ENCODE assay signal across 21 cellular contexts in the genomic region with DNA sequence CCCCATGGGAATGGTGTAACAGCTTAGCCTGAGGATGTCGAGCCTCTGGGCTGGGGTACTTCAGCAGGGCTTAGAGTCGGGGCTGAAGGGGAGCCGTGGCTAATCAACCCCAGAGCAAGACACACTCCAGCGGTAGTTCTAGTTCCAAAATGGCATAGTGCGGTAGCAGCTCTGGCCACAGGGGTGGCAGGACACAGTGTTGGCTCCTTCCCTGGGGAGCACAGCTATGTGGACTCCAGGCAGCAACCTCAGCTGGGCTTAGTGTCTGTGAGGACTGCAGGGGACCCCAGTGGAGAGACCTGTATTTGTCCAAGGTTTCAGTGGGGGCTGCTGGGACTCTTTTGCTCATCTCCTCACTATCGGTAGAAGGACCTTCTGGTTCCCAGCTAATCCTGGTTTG.
DNase-seq lines count a peak whose midpoint lies in the region; ATAC-seq, FAIRE-seq and TF ChIP-seq lines count a peak whose summit lies in the region.
"Had no signal": no experiment of that assay in that cellular context is flagged by ENCODE, and none has a peak within 500 bp of the region (broad histone marks: within the 10 kb centered on the region; RNA-seq: fewer than 3 reads in every experiment).

No MANE protein-coding gene starts in this region.

- H3K4me1 ChIP-seq in H1 (replicated peaks in 1 of 4; ENCODE audit: control insufficient read depth in 3 of 4, insufficient read depth in 4 of 4, low read length in 3 of 4) = no peaks in the 10 kb centered on the region
- H3K4me1 ChIP-seq in psoas muscle = no peaks in the 10 kb centered on the region
- no peaks in the 10 kb centered on the region for H3K4me1 ChIP-seq in aorta (ENCODE audit: control insufficient read depth in 1 of 2, insufficient read depth in 2 of 2, low read length in 2 of 2)

- CTCF ChIA-PET in H1 (lab: Charles Lee; ENCODE audit: partially characterized antibody) = interaction anchor here (0.7 to 0.8 kb wide), 2 partner anchors 20 to 200 kb away, joined by 3 read pairs; no protein-coding TSS in a partner anchor

- no peak for TF ChIP-seq CTCF in H1 (IDR thresholded peaks at IDR 0.05; ENCODE audit: control extremely low read depth in 1 of 3, insufficient read depth in 1 of 3, low read depth in 1 of 3, low read length in 3 of 3)
- TF ChIP-seq CTCF in psoas muscle (IDR thresholded peaks at IDR 0.05) = no peak
- TF ChIP-seq CTCF in GM10266 (IDR thresholded peaks at IDR 0.05; ENCODE audit: control insufficient read depth, insufficient read depth, low read depth, missing control alignments) = no peak
- TF ChIP-seq CTCF in omental fat pad (IDR thresholded peaks at IDR 0.05) = no peak

- H4K91ac ChIP-seq in H1 (replicated peaks; ENCODE audit: insufficient read length, low read length) = no peak overlapping the region

- no peaks in the 10 kb centered on the region for H3K79me1 ChIP-seq in H1 (ENCODE audit: low read depth, low read length)

- TF ChIP-seq RAD21 in H1 (IDR thresholded peaks at IDR 0.05 in 1 of 2, conservative IDR thresholded peaks at IDR 0.05 in 1 of 2; ENCODE audit: low read depth in 2 of 2, low read length in 2 of 2) = no peak

- peaks cover under 1 to 13% of the 10 kb centered on the region in 2 donors for H3K9me3 Mint-ChIP-seq in stimulated activated naive CD8-positive, alpha-beta T cell treated with anti-CD3 and anti-CD28 coated beads, Interleukin-15, amount 100 ng/mL, for 72 hours

- H2BK12ac ChIP-seq in H1 (ENCODE audit: low read depth, low read length) = no peak overlapping the region

- no peak overlapping the region for H3K4me2 ChIP-seq in H1 (ENCODE audit: insufficient read depth in 1 of 2, low read depth in 2 of 2, low read length in 2 of 2)
- H3K4me2 ChIP-seq: BLaER1 treated with 17β-estradiol and CSF1 and Interleukin-3, amounts not matched to agents 10 nM and 100 nM had no signal

- no peak overlapping the region for H3K56ac ChIP-seq in H1 (replicated peaks; ENCODE audit: insufficient read length, low read depth, low read length)

- no peak overlapping the region for H3K14ac ChIP-seq in H1 (ENCODE audit: insufficient read length)

- H4K8ac ChIP-seq in H1 (ENCODE audit: extremely low read depth, insufficient read depth, low read length) = no peak overlapping the region

- H3K23me2 ChIP-seq in H1 (ENCODE audit: low read depth, low read length) = no peaks in the 10 kb centered on the region

- no peak overlapping the region for H2AK5ac ChIP-seq in H1 (ENCODE audit: low read depth, low read length)

- H3K4ac ChIP-seq in H1 (replicated peaks; ENCODE audit: insufficient read length, low read depth, low read length) = no peak overlapping the region

- WGBS in H1 (ENCODE audit: extremely low coverage in 1 of 2, insufficient coverage in 1 of 2, insufficient read length in 1 of 2, insufficient replicate concordance in 2 of 2, low coverage in 1 of 2, low lambda C conversion rate in 2 of 2, missing lambda C conversion rate in 1 of 2), 2 experiments = 93% methylated on average over 6 of the region's 6 CpGs; no CpG with 5 or more reads in 1 of the 2 experiments
- 73 to 78% (median 75%) methylated on average over 6 of the region's 6 CpGs for whole genome bisulfite sequencing in psoas muscle, 3 donors
- 89 to 92% methylated on average over 6 of the region's 6 CpGs for WGBS in aorta, 2 donors

- H3K27ac ChIP-seq in H1 (ENCODE audit: low read depth, low read length) (no peak overlapping the region), psoas muscle (no peak overlapping the region), aorta (ENCODE audit: low read depth in 1 of 2, low read length in 2 of 2) (no peak overlapping the region)
- H3K27ac ChIP-seq: BLaER1 treated with 17β-estradiol and CSF1 and Interleukin-3, amounts not matched to agents 10 nM and 100 nM had no signal

- DNase-seq in stimulated activated naive CD8-positive, alpha-beta T cell treated with anti-CD3 and anti-CD28 coated beads, Interleukin-15, Interleukin-2, amounts not matched to agents 100 U/mL and 50 U/mL, for 24 hours = no peak
- DNase-seq in stimulated activated naive CD8-positive, alpha-beta T cell treated with anti-CD3 and anti-CD28 coated beads, Interleukin-15, amount 100 ng/mL, for 72 hours = no peak
- DNase-seq in H1 (ENCODE audit: low read depth in 1 of 2, low spot score in 2 of 2) (no peak), psoas muscle (peak; percentile 9 to 12), aorta (no peak), T-helper 17 cell (no peak), GM10266 (ENCODE audit: extremely low spot score) (no peak), omental fat pad (ENCODE audit: low spot score) (no peak)
- DNase-seq: 8988T; Calu3; CD8-positive, alpha-beta T cell; DMS 273 treated with DMSO at 0.1 percent for 48 hours; DMS53; DND-41; EL; H7 had no signal

- H2BK120ac ChIP-seq in H1 (replicated peaks; ENCODE audit: low read depth, low read length) = no peak overlapping the region

- H2BK20ac ChIP-seq in H1 (ENCODE audit: low read length) = no peak overlapping the region

- H2AFZ ChIP-seq in H1 (ENCODE audit: low read length) = peak overlapping the region; percentile 38; the same call in 1 of the 2 replicates

- H2BK15ac ChIP-seq in H1 (ENCODE audit: low read length) = no peak overlapping the region

- no peak overlapping the region for H3K27ac Mint-ChIP-seq in stimulated activated naive CD8-positive, alpha-beta T cell treated with anti-CD3 and anti-CD28 coated beads, Interleukin-15, amount 100 ng/mL, for 72 hours
- H3K27ac Mint-ChIP-seq in T-helper 17 cell = no peak overlapping the region
- H3K27ac Mint-ChIP-seq: CD8-positive, alpha-beta T cell; IgD-negative memory B cell had no signal

- H3K79me2 ChIP-seq in H1 (ENCODE audit: control insufficient read depth in 1 of 2, insufficient read depth in 2 of 2, low read length in 2 of 2) = no peaks in the 10 kb centered on the region

- TF ChIP-seq POLR2A in H1 (IDR thresholded peaks at IDR 0.05; ENCODE audit: control extremely low read depth in 1 of 2, low read depth in 2 of 2, low read length in 2 of 2) = no peak

- H3K27me3 Mint-ChIP-seq in stimulated activated naive CD8-positive, alpha-beta T cell treated with anti-CD3 and anti-CD28 coated beads, Interleukin-15, amount 100 ng/mL, for 72 hours = no peaks in the 10 kb centered on the region
- no peaks in the 10 kb centered on the region for H3K27me3 Mint-ChIP-seq in T-helper 17 cell
- H3K27me3 Mint-ChIP-seq: IgD-negative memory B cell had no signal

- H3K4me3 Mint-ChIP-seq in stimulated activated naive CD8-positive, alpha-beta T cell treated with anti-CD3 and anti-CD28 coated beads, Interleukin-15, amount 100 ng/mL, for 72 hours = no peak overlapping the region
- no peak overlapping the region for H3K4me3 Mint-ChIP-seq in T-helper 17 cell
- H3K4me3 Mint-ChIP-seq: CD8-positive, alpha-beta T cell; IgD-negative memory B cell had no signal

- H3K23ac ChIP-seq in H1 (ENCODE audit: insufficient read length) = no peak overlapping the region

- no peaks in the 10 kb centered on the region for H3K9me3 ChIP-seq in H1 (ENCODE audit: insufficient read depth in 2 of 2, low read depth in 1 of 2, low read length in 1 of 2)
- no peaks in the 10 kb centered on the region for H3K9me3 ChIP-seq in psoas muscle
- H3K9me3 ChIP-seq in aorta (ENCODE audit: control insufficient read depth, low read length) = peaks cover 2% of the 10 kb centered on the region
- H3K9me3 ChIP-seq in T-helper 17 cell (ENCODE audit: control insufficient read depth, low read length, poor library complexity, severe bottlenecking) = no peaks in the 10 kb centered on the region
- H3K9me3 ChIP-seq: BLaER1 treated with 17β-estradiol and CSF1 and Interleukin-3, amounts not matched to agents 10 nM and 100 nM had no signal

- FAIRE-seq in H1 (lab: Jason Lieb, UNC) = no peak
- FAIRE-seq: GM12891, GM19239, HepG2 had no signal

- TF ChIP-seq EP300 in H1 (IDR thresholded peaks at IDR 0.05; ENCODE audit: borderline replicate concordance in 1 of 2, low read depth in 2 of 2, low read length in 2 of 2) = no peak

- no peak overlapping the region for H3K4me3 ChIP-seq in H1 (ENCODE audit: extremely low read depth in 1 of 4, insufficient read depth in 2 of 4, low read depth in 3 of 4, low read length in 4 of 4)
- no peak overlapping the region for H3K4me3 ChIP-seq in psoas muscle
- no peak overlapping the region for H3K4me3 ChIP-seq in aorta (ENCODE audit: low read length in 2 of 2)
- H3K4me3 ChIP-seq: BLaER1 treated with 17β-estradiol and CSF1 and Interleukin-3, amounts not matched to agents 10 nM and 100 nM had no signal

- ATAC-seq in stimulated activated naive CD8-positive, alpha-beta T cell treated with anti-CD3 and anti-CD28 coated beads, Interleukin-15, Interleukin-2, amounts not matched to agents 100 U/mL and 50 U/mL, for 24 hours = peak; percentile 14
- ATAC-seq in stimulated activated naive CD8-positive, alpha-beta T cell treated with anti-CD3 and anti-CD28 coated beads, Interleukin-15, amount 100 ng/mL, for 72 hours = no peak
- ATAC-seq in psoas muscle (no peak), aorta (ENCODE audit: low FRiP score) (peak; percentile 52), T-helper 17 cell (no peak), omental fat pad (ENCODE audit: low FRiP score) (no peak)
- ATAC-seq: CD8-positive, alpha-beta T cell; HepG2 had no signal

- H3K36me3 ChIP-seq in H1 (ENCODE audit: control insufficient read depth in 2 of 4, insufficient read depth in 4 of 4, low read length in 3 of 4) = no peaks in the 10 kb centered on the region
- no peaks in the 10 kb centered on the region for H3K36me3 ChIP-seq in psoas muscle (ENCODE audit: insufficient read depth in 1 of 2, low read depth in 1 of 2)
- H3K36me3 ChIP-seq in aorta (ENCODE audit: control insufficient read depth in 1 of 2, insufficient read depth in 2 of 2, low read length in 1 of 2) = no peaks in the 10 kb centered on the region
- H3K36me3 ChIP-seq: BLaER1 treated with 17β-estradiol and CSF1 and Interleukin-3, amounts not matched to agents 10 nM and 100 nM had no signal

- H3K18ac ChIP-seq in H1 (ENCODE audit: extremely low read depth, low read length) = no peak overlapping the region

- intact Hi-C loops in psoas muscle (cut with DNase I) = no loop called here
- intact Hi-C loops in aorta (cut with DNase I) = no loop called here

- H3K27me3 ChIP-seq in H1 (replicated peaks in 1 of 4; ENCODE audit: control insufficient read depth in 3 of 4, extremely low read depth in 1 of 4, insufficient read depth in 3 of 4, low read length in 3 of 4) = no peaks in the 10 kb centered on the region
- H3K27me3 ChIP-seq in psoas muscle (ENCODE audit: insufficient read depth in 3 of 3, low read length in 2 of 3) = no peaks in the 10 kb centered on the region
- no peaks in the 10 kb centered on the region for H3K27me3 ChIP-seq in aorta (ENCODE audit: control insufficient read depth in 1 of 2, insufficient read depth in 2 of 2, low read length in 1 of 2)
- H3K27me3 ChIP-seq: BLaER1 treated with 17β-estradiol and CSF1 and Interleukin-3, amounts not matched to agents 10 nM and 100 nM had no signal

- H4K5ac ChIP-seq in H1 (ENCODE audit: insufficient read length, low read depth, low read length) = no peak overlapping the region

- no peaks in the 10 kb centered on the region for H3K36me3 Mint-ChIP-seq in T-helper 17 cell (ENCODE audit: low read depth)
- H3K36me3 Mint-ChIP-seq: CD8-positive, alpha-beta T cell; IgD-negative memory B cell had no signal

- POLR2A ChIA-PET in H1 (lab: Charles Lee; ENCODE audit: partially characterized antibody) = no interaction called here

- no peaks in the 10 kb centered on the region for H3K4me1 Mint-ChIP-seq in stimulated activated naive CD8-positive, alpha-beta T cell treated with anti-CD3 and anti-CD28 coated beads, Interleukin-15, amount 100 ng/mL, for 72 hours
- H3K4me1 Mint-ChIP-seq in T-helper 17 cell = no peaks in the 10 kb centered on the region
- H3K4me1 Mint-ChIP-seq: IgD-negative memory B cell had no signal

- no peak overlapping the region for H3K9ac ChIP-seq in H1 (replicated peaks in 1 of 4; ENCODE audit: extremely low read depth in 1 of 4, low read depth in 3 of 4, low read length in 3 of 4)
- H3K9ac ChIP-seq: BLaER1 treated with 17β-estradiol and CSF1 and Interleukin-3, amounts not matched to agents 10 nM and 100 nM had no signal

- no peak overlapping the region for H2BK5ac ChIP-seq in H1 (ENCODE audit: low read depth, low read length)

- no peaks in the 10 kb centered on the region for H4K20me1 ChIP-seq in H1 (replicated peaks in 1 of 2; ENCODE audit: control insufficient read depth in 1 of 2, insufficient read depth in 2 of 2, low read length in 2 of 2)
- H4K20me1 ChIP-seq: BLaER1 treated with 17β-estradiol and CSF1 and Interleukin-3, amounts not matched to agents 10 nM and 100 nM had no signal

Comparison
In these comparisons a context has a peak if more than half of its experiments do, and no peak if none do; other contexts are left out.
1. ATAC-seq: peak in stimulated activated naive CD8-positive, alpha-beta T cell treated with anti-CD3 and anti-CD28 coated beads, Interleukin-15, Interleukin-2, amounts not matched to agents 100 U/mL and 50 U/mL, for 24 hours (single experiment) and aorta (single experiment); none in stimulated activated naive CD8-positive, alpha-beta T cell treated with anti-CD3 and anti-CD28 coated beads, Interleukin-15, amount 100 ng/mL, for 72 hours (single experiment), psoas muscle (0 of 4), T-helper 17 cell (single experiment) and omental fat pad (single experiment).
2. DNase-seq: peak in psoas muscle (2 of 2); none in stimulated activated naive CD8-positive, alpha-beta T cell treated with anti-CD3 and anti-CD28 coated beads, Interleukin-15, Interleukin-2, amounts not matched to agents 100 U/mL and 50 U/mL, for 24 hours (single experiment), stimulated activated naive CD8-positive, alpha-beta T cell treated with anti-CD3 and anti-CD28 coated beads, Interleukin-15, amount 100 ng/mL, for 72 hours (0 of 2), H1 (0 of 2), aorta (0 of 2), T-helper 17 cell (0 of 3), GM10266 (single experiment) and omental fat pad (single experiment).